In genomic region chrX:54909941-54910340, GRCh38 we compare ENCODE assay signal across 34 cellular contexts.
"Had no signal": no experiment of that assay in that cellular context is flagged by ENCODE, and none has a peak within 500 bp of the region (broad histone marks: within the 10 kb centered on the region; RNA-seq: fewer than 3 reads in every experiment).

No MANE protein-coding gene starts in this region.

- H3K36me3 ChIP-seq: MG63 had no signal

- DNase-seq: Karpas-422, Kasumi-1, MG63, MM.1S, MV-4-11, NCI-H1048, NCI-H1092, NCI-H1092 treated with DMSO at 0.1 percent for 48 hours, NCI-H1105, NCI-H1105 treated with DMSO at 0.1 percent for 48 hours, NCI-H1417, NCI-H1417 treated with DMSO at 0.1 percent for 48 hours, NCI-H1436, NCI-H1436 treated with DMSO at 0.1 percent for 48 hours, NCI-H146, NCI-H1694, NCI-H1694 treated with DMSO at 0.1 percent for 48 hours, NCI-H187, NCI-H187 treated with DMSO at 0.1 percent for 48 hours, NCI-H1930, NCI-H2029, NCI-H2029 treated with DMSO at 0.1 percent for 48 hours, NCI-H2081, NCI-H2081 treated with DMSO at 0.1 percent for 48 hours, NCI-H2107, NCI-H2171, NCI-H2171 treated with DMSO at 0.1 percent for 48 hours, NCI-H2227 treated with DMSO at 0.1 percent for 48 hours, NCI-H226, NCI-H345, NCI-H446, NCI-H446 treated with DMSO at 0.1 percent for 48 hours, NCI-H510A, NCI-H510A treated with DMSO at 0.1 percent for 48 hours had no signal

- H3K9me3 ChIP-seq: MG63 had no signal

- H3K4me3 ChIP-seq: MG63 had no signal
